ENCODE assay signal across 1 cellular context in the genomic region with DNA sequence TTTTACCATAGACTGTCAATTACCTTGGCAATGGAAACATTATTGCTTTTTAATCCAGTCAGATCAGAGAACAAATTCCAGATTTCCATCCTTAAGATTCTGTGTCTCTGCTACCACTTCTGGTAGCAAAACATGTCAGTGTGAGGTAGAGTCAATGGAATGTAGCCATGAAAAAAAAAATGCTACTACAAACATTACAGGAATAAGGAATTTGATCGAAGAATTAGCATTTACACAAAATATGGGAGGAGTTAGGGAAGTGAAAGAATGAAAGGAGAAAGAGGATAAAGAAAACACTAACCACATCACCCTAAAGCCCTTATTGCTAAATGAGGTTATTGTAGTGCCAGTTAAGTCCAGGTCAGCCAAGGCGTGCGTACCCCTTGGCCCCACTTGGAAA.
TF ChIP-seq lines count a peak whose summit lies in the region.

No MANE protein-coding gene starts in this region.

TF ChIP-seq in IMR-90, 13 proteins besides CTCF, POLR2A, EP300 and RAD21 (continued from another document):
- no peak for TF ChIP-seq SMC3 (IDR thresholded peaks at IDR 0.05; ENCODE audit: low read depth, low read length)
- no peak for TF ChIP-seq MXI1 (IDR thresholded peaks at IDR 0.05; ENCODE audit: borderline replicate concordance, low read depth, low read length)
- no peak for TF ChIP-seq CHD1 (IDR thresholded peaks at IDR 0.05; ENCODE audit: low read depth, low read length)
- TF ChIP-seq MAFK (IDR thresholded peaks at IDR 0.05; ENCODE audit: low read depth, low read length) = no peak
- TF ChIP-seq RCOR1 (IDR thresholded peaks at IDR 0.05; ENCODE audit: insufficient replicate concordance, low read length) = no peak
- no peak for TF ChIP-seq RFX5 (IDR thresholded peaks at IDR 0.05; ENCODE audit: low read depth, low read length)
- no peak for TF ChIP-seq NFE2L2 (IDR thresholded peaks at IDR 0.05; ENCODE audit: low read depth, low read length)
